Comparison of ENCODE assay signal across 8 cellular contexts in the genomic region with DNA sequence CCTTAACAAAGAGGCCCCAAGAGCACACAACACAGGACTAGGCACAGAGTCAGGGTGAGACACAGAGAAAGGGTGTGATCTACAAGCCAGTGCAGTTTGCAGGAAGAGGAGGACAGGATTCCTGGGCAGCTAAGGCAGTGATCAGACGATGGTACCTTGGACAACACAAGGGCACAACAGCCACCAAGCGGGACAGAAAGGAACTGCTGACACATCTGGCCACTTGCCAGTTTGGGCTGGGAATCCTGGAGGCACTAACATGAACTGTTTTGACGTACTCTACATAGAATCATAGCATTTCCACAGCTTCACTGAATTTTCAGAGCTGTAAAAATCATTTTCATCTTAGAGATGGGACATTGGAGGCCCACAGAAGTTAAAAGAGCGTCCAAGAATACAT.
A peak's percentile ranks its signal among the peaks of the same experiment; 100 is the strongest.
DNase-seq lines count a peak whose midpoint lies in the region; ATAC-seq and TF ChIP-seq lines count a peak whose summit lies in the region.

No MANE protein-coding gene starts in this region.

- in situ Hi-C loops in G401 (cut with HindIII; ENCODE audit: low sequenced_read_pairs): no loop called here

- peak; percentile 32; the same call in 1 of the 2 replicates for TF ChIP-seq CTCF in WI38 (IDR thresholded peaks at IDR 0.05; ENCODE audit: low read depth, low read length)

- no peak overlapping the region for H3K4me3 ChIP-seq in WI38 (ENCODE audit: low read depth, low read length)

- DNase-seq in G401 (ENCODE audit: low spot score) (peak; percentile 4), HT-29 (ENCODE audit: low spot score) (peak; percentile 94), left lobe of liver (ENCODE audit: low spot score) (peak; percentile 75), activated gamma-delta T cell treated with Interleukin-2 at 50 U/mL for 16 hours (no peak)
- DNase-seq in stimulated activated CD4-positive, alpha-beta T cell treated with anti-CD3 and anti-CD28 coated beads, Interleukin-4, amount 100 ng/mL, for 1 hour: no peak

- ATAC-seq in left lobe of liver (peak; percentile 97), HG03196 (IDR thresholded peaks at IDR 0.05; ENCODE audit: unreplicated experiment) (no peak), GM21360 (IDR thresholded peaks at IDR 0.05; ENCODE audit: unreplicated experiment) (no peak)

Comparison
In these comparisons a context has a peak if more than half of its experiments do, and no peak if none do; other contexts are left out.
1. DNase-seq: peak in G401 (single experiment), HT-29 (single experiment) and left lobe of liver (single experiment); none in activated gamma-delta T cell treated with Interleukin-2 at 50 U/mL for 16 hours (single experiment) and stimulated activated CD4-positive, alpha-beta T cell treated with anti-CD3 and anti-CD28 coated beads, Interleukin-4, amount 100 ng/mL, for 1 hour (single experiment).